Comparison of ENCODE assay signal across 23 cellular contexts in the genomic region with DNA sequence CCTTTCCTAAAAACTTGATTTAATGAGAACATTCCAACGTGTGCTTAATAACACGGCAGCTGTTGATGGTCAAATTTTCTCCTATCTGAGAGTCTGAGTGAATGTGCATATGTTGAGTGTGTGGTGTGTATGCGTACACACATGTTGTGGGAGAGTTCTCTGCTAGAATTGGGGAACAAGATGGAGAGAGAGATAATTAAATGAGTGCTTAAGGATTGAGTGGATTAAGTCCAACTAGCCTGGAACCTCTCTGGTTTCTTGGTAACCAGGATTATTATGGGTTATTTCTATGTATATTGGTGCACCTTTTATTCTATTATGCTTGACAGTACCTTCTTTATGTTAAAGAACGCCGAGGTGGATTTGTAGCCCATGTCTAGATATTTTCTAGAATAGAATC. TPM values are rescaled to one million over a fixed set of nuclear protein-coding genes. Genes with fewer than 3 reads are reported as not detected.
DNase-seq lines count a peak whose midpoint lies in the region; ATAC-seq, FAIRE-seq and TF ChIP-seq lines count a peak whose summit lies in the region.
"Had no signal": no experiment of that assay in that cellular context is flagged by ENCODE, and none has a peak within 500 bp of the region (broad histone marks: within the 10 kb centered on the region; RNA-seq: fewer than 3 reads in every experiment).

No MANE protein-coding gene starts in this region.

- H3K27ac Mint-ChIP-seq in CD4-positive, CD25-positive, alpha-beta regulatory T cell, result peak overlapping the region; percentile 18 to 90 (median 71)
- peak overlapping the region; percentile 75 for H3K27ac Mint-ChIP-seq in activated B cell treated with CpG ODN at 0.5 μM for 24 hours

- H3K9me3 Mint-ChIP-seq in CD4-positive, CD25-positive, alpha-beta regulatory T cell, result no peaks in the 10 kb centered on the region
- no peaks in the 10 kb centered on the region for H3K9me3 Mint-ChIP-seq in activated B cell treated with CpG ODN at 0.5 μM for 24 hours

- H3K4me1 ChIP-seq in CD4-positive, CD25-positive, alpha-beta regulatory T cell (ENCODE audit: control insufficient read depth, insufficient read depth, low read length, poor library complexity, severe bottlenecking), result peaks cover 98% of the 10 kb centered on the region

- peaks cover 22% of the 10 kb centered on the region for H3K36me3 Mint-ChIP-seq in CD4-positive, CD25-positive, alpha-beta regulatory T cell
- H3K36me3 Mint-ChIP-seq in activated B cell treated with CpG ODN at 0.5 μM for 24 hours (ENCODE audit: low read depth), result peaks cover 8% of the 10 kb centered on the region

- H3K4me3 ChIP-seq in CD4-positive, CD25-positive, alpha-beta regulatory T cell (ENCODE audit: low read depth, low read length), result no peak overlapping the region
- H3K4me3 ChIP-seq: left ventricle myocardium inferior, mucosa of descending colon, PC-9, right atrium auricular region, stomach had no signal

- H3K4me1 Mint-ChIP-seq in CD4-positive, CD25-positive, alpha-beta regulatory T cell, result peaks cover 51 to 96% (median 79%) of the 10 kb centered on the region in 4 donors
- peaks cover 96% of the 10 kb centered on the region for H3K4me1 Mint-ChIP-seq in activated B cell treated with CpG ODN at 0.5 μM for 24 hours

- peak overlapping the region; percentile 18 to 70 (median 50) for H3K4me3 Mint-ChIP-seq in CD4-positive, CD25-positive, alpha-beta regulatory T cell
- no peak overlapping the region for H3K4me3 Mint-ChIP-seq in activated B cell treated with CpG ODN at 0.5 μM for 24 hours

- POLR2A ChIA-PET in activated B cell treated with CpG ODN at 0.5 μM for 24 hours (lab: Charles Lee), result no interaction called here

- CTCF ChIA-PET in activated B cell treated with CpG ODN at 0.5 μM for 24 hours (lab: Charles Lee), result no interaction called here

- no peak for FAIRE-seq in D721Med (lab: Jason Lieb, UNC)
- FAIRE-seq: GM12891, urothelium cell line had no signal

- H3K9me3 ChIP-seq in CD4-positive, CD25-positive, alpha-beta regulatory T cell (ENCODE audit: control insufficient read depth in 2 of 2, low read length in 2 of 2), result no peaks in the 10 kb centered on the region
- H3K9me3 ChIP-seq: left ventricle myocardium inferior, mucosa of descending colon, right atrium auricular region, stomach had no signal

- H3K27ac ChIP-seq in CD4-positive, CD25-positive, alpha-beta regulatory T cell (ENCODE audit: insufficient read depth, low read length, poor library complexity, severe bottlenecking), result no peak overlapping the region
- H3K27ac ChIP-seq: KMS-11, left ventricle myocardium inferior, PC-9, right atrium auricular region, stomach had no signal

- TF ChIP-seq CTCF in D721Med (IDR thresholded peaks at IDR 0.05; ENCODE audit: insufficient read depth, missing control alignments) (no peak), activated B cell treated with CpG ODN at 0.5 μM for 24 hours (IDR thresholded peaks at IDR 0.05) (no peak)

- no peaks in the 10 kb centered on the region for H3K27me3 ChIP-seq in CD4-positive, CD25-positive, alpha-beta regulatory T cell (ENCODE audit: control insufficient read depth, insufficient read depth, low read length)
- H3K27me3 ChIP-seq: right atrium auricular region, stomach had no signal

- no peak for DNase-seq in CD4-positive, CD25-positive, alpha-beta regulatory T cell
- DNase-seq in D721Med (ENCODE audit: insufficient read length, low spot score) (peak; percentile 59), activated B cell treated with CpG ODN at 0.5 μM for 24 hours (no peak), islet precursor cell (peak; percentile 5), UCSD-AML1 (lab: John Stamatoyannopoulos, UW; ENCODE audit: unreplicated experiment) (no peak)
- DNase-seq: anterior cingulate cortex; effector memory CD4-positive, alpha-beta T cell; HCEC 1CT; left ventricle myocardium inferior; mucosa of descending colon; NCI-H1105 treated with DMSO at 0.1 percent for 48 hours; NCI-H2107; NCI-H69; occipital lobe; PC-9; stomach; T1000 had no signal

- H3K27me3 Mint-ChIP-seq in CD4-positive, CD25-positive, alpha-beta regulatory T cell, result no peaks in the 10 kb centered on the region
- no peaks in the 10 kb centered on the region for H3K27me3 Mint-ChIP-seq in activated B cell treated with CpG ODN at 0.5 μM for 24 hours

- ATAC-seq in CD4-positive, CD25-positive, alpha-beta regulatory T cell (ENCODE audit: low read depth in 2 of 2), result no peak
- no peak for ATAC-seq in activated B cell treated with CpG ODN at 0.5 μM for 24 hours (ENCODE audit: low read depth)
- no peak for ATAC-seq in HG02610 (IDR thresholded peaks at IDR 0.05; ENCODE audit: unreplicated experiment)
- ATAC-seq in HG03521 (IDR thresholded peaks at IDR 0.05; ENCODE audit: unreplicated experiment), result no peak
- ATAC-seq: mucosa of descending colon had no signal

- peaks cover 7% of the 10 kb centered on the region for H3K36me3 ChIP-seq in CD4-positive, CD25-positive, alpha-beta regulatory T cell (ENCODE audit: control insufficient read depth, insufficient read depth, low read length)
- H3K36me3 ChIP-seq: left ventricle myocardium inferior, right atrium auricular region, stomach had no signal

- intact Hi-C loops in activated B cell treated with CpG ODN at 0.5 μM for 24 hours (cut with micrococcal nuclease), result no loop called here

RNA-seq across cellular contexts. Expression of gene TNFAIP8, which starts 36.4 kb away (rescaled TPM):
- total RNA-seq in CD4-positive, CD25-positive, alpha-beta regulatory T cell, result 120 TPM
- 100 to 1,000 TPM; 183 to 244 (median 202) TPM for polyA plus RNA-seq in CD4-positive, CD25-positive, alpha-beta regulatory T cell
- total RNA-seq in activated B cell treated with CpG ODN at 0.5 μM for 24 hours, result 135 and 149 TPM in 2 replicates

Comparison
In these comparisons a context has a peak if more than half of its experiments do, and no peak if none do; other contexts are left out.
1. DNase-seq: peak in D721Med (single experiment) and islet precursor cell (single experiment); none in CD4-positive, CD25-positive, alpha-beta regulatory T cell (0 of 3), activated B cell treated with CpG ODN at 0.5 μM for 24 hours (single experiment) and UCSD-AML1 (single experiment).